Comparison of ENCODE assay signal across 1 cellular context in genomic region chr14:65949711-65950516, GRCh38.
TF ChIP-seq lines count a peak whose summit lies in the region.

No MANE protein-coding gene starts in this region.

TF ChIP-seq in GM23338, 12 proteins besides CTCF, POLR2A, EP300 and RAD21 (continued from another document):
- no peak for TF ChIP-seq EZH2phosphoT487 (IDR thresholded peaks at IDR 0.05; ENCODE audit: unreplicated experiment)
